ENCODE assay signal across 20 cellular contexts in genomic region chr4:37482236-37482635, GRCh38.
A peak's percentile ranks its signal among the peaks of the same experiment; 100 is the strongest.
DNase-seq lines count a peak whose midpoint lies in the region; ATAC-seq, FAIRE-seq and TF ChIP-seq lines count a peak whose summit lies in the region.
"Had no signal": no experiment of that assay in that cellular context is flagged by ENCODE, and none has a peak within 500 bp of the region (broad histone marks: within the 10 kb centered on the region; RNA-seq: fewer than 3 reads in every experiment).

No MANE protein-coding gene starts in this region.

- TF ChIP-seq CTCF in hepatocyte (IDR thresholded peaks at IDR 0.05; ENCODE audit: poor library complexity) (no peak), MM.1S (IDR thresholded peaks at IDR 0.05; ENCODE audit: low read length) (no peak)

- POLR2A ChIA-PET in HEK293T (lab: Yijun Ruan, JAX), result no interaction called here

- no peak overlapping the region for H2AFZ ChIP-seq in hepatocyte
- H2AFZ ChIP-seq in MM.1S (ENCODE audit: low read length), result no peak overlapping the region
- H2AFZ ChIP-seq: GM23248 had no signal

- H3K9me2 ChIP-seq in hepatocyte (replicated peaks; ENCODE audit: insufficient read depth) (no peaks in the 10 kb centered on the region), MM.1S (replicated peaks; ENCODE audit: insufficient read depth, low read length) (no peaks in the 10 kb centered on the region)

- CTCF ChIA-PET in HEK293T (lab: Yijun Ruan, JAX), result no interaction called here

- H3K27me3 ChIP-seq in hepatocyte, result no peaks in the 10 kb centered on the region
- no peaks in the 10 kb centered on the region for H3K27me3 ChIP-seq in small intestine (ENCODE audit: control insufficient read depth in 2 of 2, insufficient read depth in 2 of 2, low read length in 2 of 2)
- H3K27me3 ChIP-seq in MM.1S (replicated peaks; ENCODE audit: insufficient read depth, low read length), result no peaks in the 10 kb centered on the region

- 50% methylated on average over 1 of the region's 1 CpG for WGBS in hepatocyte (ENCODE audit: low lambda C conversion rate, missing lambda C conversion rate)
- 3 to 63% (median 33%) methylated on average over 1 of the region's 1 CpG for WGBS in small intestine, 3 donors

- H3K4me2 ChIP-seq in hepatocyte, result peak overlapping the region; percentile 50
- no peak overlapping the region for H3K4me2 ChIP-seq in MM.1S (ENCODE audit: low read depth, low read length)

- peaks cover 50% of the 10 kb centered on the region for H3K79me2 ChIP-seq in hepatocyte
- no peaks in the 10 kb centered on the region for H3K79me2 ChIP-seq in MM.1S (ENCODE audit: low read length)

- peak; percentile 52 for ATAC-seq in left lobe of liver

- FAIRE-seq in small intestine (lab: Jason Lieb, UNC), result no peak
- FAIRE-seq: A204.1, D721Med, G401.6, GM12892, GM18507 had no signal

- H4K20me1 ChIP-seq in hepatocyte (ENCODE audit: insufficient read depth, poor library complexity, severe bottlenecking) (no peaks in the 10 kb centered on the region), MM.1S (ENCODE audit: insufficient read depth, low read length) (no peaks in the 10 kb centered on the region)

- peak; percentile 34 for DNase-seq in hepatocyte (ENCODE audit: low spot score)
- peak; percentile 59 for DNase-seq in left lobe of liver (ENCODE audit: low spot score)
- DNase-seq in small intestine, result peak; percentile 83
- no peak for DNase-seq in NCI-H82 treated with DMSO at 0.1 percent for 48 hours (lab: John Stamatoyannopoulos, UW; ENCODE audit: unreplicated experiment)
- no peak for DNase-seq in Ammon's horn (ENCODE audit: low spot score)
- DNase-seq in HEK293T (ENCODE audit: extremely low spot score), result no peak
- no peak for DNase-seq in MM.1S
- DNase-seq: ACHN; Caco-2; CD4-positive, alpha-beta T cell; GM23248; IMR-90 had no signal

- H3F3A ChIP-seq in MM.1S (ENCODE audit: insufficient read depth, low read length), result no peaks in the 10 kb centered on the region

- no peaks in the 10 kb centered on the region for H3K36me3 ChIP-seq in hepatocyte (replicated peaks; ENCODE audit: insufficient read depth, low read depth)
- H3K36me3 ChIP-seq in small intestine (ENCODE audit: control insufficient read depth in 2 of 2, insufficient read depth in 2 of 2, low read length in 2 of 2), result no peaks in the 10 kb centered on the region
- no peaks in the 10 kb centered on the region for H3K36me3 ChIP-seq in MM.1S (replicated peaks; ENCODE audit: insufficient read depth, low read length)
- H3K36me3 ChIP-seq: HAP-1 had no signal

- H3K4me3 ChIP-seq in hepatocyte (no peak overlapping the region), small intestine (ENCODE audit: low read depth in 1 of 2, low read length in 2 of 2) (no peak overlapping the region), MM.1S (ENCODE audit: low read length) (no peak overlapping the region)
- H3K4me3 ChIP-seq: GM23248, HAP-1 had no signal

- no peaks in the 10 kb centered on the region for H3K9me3 ChIP-seq in hepatocyte (ENCODE audit: low read depth)
- no peaks in the 10 kb centered on the region for H3K9me3 ChIP-seq in small intestine (ENCODE audit: control insufficient read depth, low read depth)
- no peaks in the 10 kb centered on the region for H3K9me3 ChIP-seq in MM.1S (replicated peaks; ENCODE audit: insufficient read depth, low read length)
- H3K9me3 ChIP-seq: HAP-1 had no signal

- H3K4me1 ChIP-seq in hepatocyte (ENCODE audit: insufficient read depth), result peaks cover 13% of the 10 kb centered on the region
- H3K4me1 ChIP-seq in small intestine (ENCODE audit: control insufficient read depth in 2 of 2, insufficient read depth in 1 of 2, low read depth in 1 of 2, low read length in 1 of 2), result peaks cover 0 to 11% of the 10 kb centered on the region in 2 donors
- no peaks in the 10 kb centered on the region for H3K4me1 ChIP-seq in MM.1S (ENCODE audit: low read length)
- H3K4me1 ChIP-seq: HAP-1 had no signal

- peak overlapping the region; percentile 83 for H3K27ac ChIP-seq in hepatocyte
- H3K27ac ChIP-seq in small intestine (ENCODE audit: low read depth in 1 of 2, low read length in 1 of 2), result peak overlapping the region; percentile 21 to 66
- no peak overlapping the region for H3K27ac ChIP-seq in MM.1S (ENCODE audit: low read length)
- H3K27ac ChIP-seq: C4-2B, GM23248, HL-60 had no signal

- H3K9ac ChIP-seq in MM.1S (ENCODE audit: low read length), result no peak overlapping the region
- H3K9ac ChIP-seq: GM23248 had no signal

TF ChIP-seq in HEK293T, 16 proteins besides CTCF, POLR2A, EP300 and RAD21:
- TF ChIP-seq NFRKB (IDR thresholded peaks at IDR 0.05), result no peak
TF ChIP-seq in HEK293T: peak in this region for 0.

Comparison
In these comparisons a context has a peak if more than half of its experiments do, and no peak if none do; other contexts are left out.
1. DNase-seq: peak in hepatocyte (single experiment), left lobe of liver (single experiment) and small intestine (single experiment); none in NCI-H82 treated with DMSO at 0.1 percent for 48 hours (single experiment), Ammon's horn (single experiment), HEK293T (single experiment) and MM.1S (single experiment).